In genomic region chr10:11163990-11164805, GRCh38 we compare ENCODE assay signal across 8 cellular contexts.
A peak's percentile ranks its signal among the peaks of the same experiment; 100 is the strongest.
DNase-seq lines count a peak whose midpoint lies in the region; ATAC-seq and TF ChIP-seq lines count a peak whose summit lies in the region.

No MANE protein-coding gene starts in this region.

- no peak for TF ChIP-seq POLR2A in uterus (IDR thresholded peaks at IDR 0.05)

- no peak for TF ChIP-seq CTCF in uterus (IDR thresholded peaks at IDR 0.05)

- peak overlapping the region; percentile 77 to 78 for H3K27ac ChIP-seq in uterus

- H3K9me3 ChIP-seq in mononuclear cell (ENCODE audit: low read depth, low read length) (no peaks in the 10 kb centered on the region), uterus (no peaks in the 10 kb centered on the region)

- H3K4me3 ChIP-seq in mononuclear cell (ENCODE audit: low read length) (peak overlapping the region; percentile 95), uterus (peak overlapping the region; percentile 45 to 50)

- intact Hi-C loops in Right ventricle myocardium superior (cut with DNase I): loop anchor here (10.0 kb wide), 1 partner anchor 101 kb away; no protein-coding TSS in a partner anchor
- intact Hi-C loops in left cardiac atrium (cut with DNase I): no loop called here
- intact Hi-C loops in uterus (cut with DNase I; ENCODE audit: low total_unique reads): no loop called here

- no peaks in the 10 kb centered on the region for H3K36me3 ChIP-seq in uterus

- DNase-seq in Right ventricle myocardium superior: peak; percentile 44
- no peak for DNase-seq in left cardiac atrium
- peak; percentile 28 for DNase-seq in cerebellar cortex (ENCODE audit: low spot score)
- DNase-seq in uterus: no peak
- no peak for DNase-seq in NCI-H345 (lab: John Stamatoyannopoulos, UW)

- ATAC-seq in Right ventricle myocardium superior (ENCODE audit: poor library complexity) (peak; percentile 36), left cardiac atrium (no peak), HG02623 (IDR thresholded peaks at IDR 0.05; ENCODE audit: unreplicated experiment) (no peak), GM21619 (IDR thresholded peaks at IDR 0.05; ENCODE audit: unreplicated experiment) (no peak)

- H3K4me1 ChIP-seq in mononuclear cell (ENCODE audit: insufficient read depth, low read length) (peaks cover 65% of the 10 kb centered on the region), uterus (no peaks in the 10 kb centered on the region)

- H3K27me3 ChIP-seq in mononuclear cell (ENCODE audit: insufficient read depth, low read length) (no peaks in the 10 kb centered on the region), uterus (no peaks in the 10 kb centered on the region)

Comparison
In these comparisons a context has a peak if more than half of its experiments do, and no peak if none do; other contexts are left out.
1. DNase-seq: peak in Right ventricle myocardium superior (single experiment) and cerebellar cortex (single experiment); none in left cardiac atrium (single experiment), uterus (0 of 2) and NCI-H345 (single experiment).